ENCODE assay signal across 1 cellular context in genomic region chr1:29162476-29163138, GRCh38.
TF ChIP-seq lines count a peak whose summit lies in the region.

No MANE protein-coding gene starts in this region.

TF ChIP-seq in HEK293, 187 proteins besides CTCF, POLR2A, EP300 and RAD21 (continued from another document):
- TF ChIP-seq PRDM10 (tag by site-specific recombination; IDR thresholded peaks at IDR 0.05): 0 out of 2 replicates have a peak, but pooled peaks have one; percentile 19
- TF ChIP-seq, protein P1, sequence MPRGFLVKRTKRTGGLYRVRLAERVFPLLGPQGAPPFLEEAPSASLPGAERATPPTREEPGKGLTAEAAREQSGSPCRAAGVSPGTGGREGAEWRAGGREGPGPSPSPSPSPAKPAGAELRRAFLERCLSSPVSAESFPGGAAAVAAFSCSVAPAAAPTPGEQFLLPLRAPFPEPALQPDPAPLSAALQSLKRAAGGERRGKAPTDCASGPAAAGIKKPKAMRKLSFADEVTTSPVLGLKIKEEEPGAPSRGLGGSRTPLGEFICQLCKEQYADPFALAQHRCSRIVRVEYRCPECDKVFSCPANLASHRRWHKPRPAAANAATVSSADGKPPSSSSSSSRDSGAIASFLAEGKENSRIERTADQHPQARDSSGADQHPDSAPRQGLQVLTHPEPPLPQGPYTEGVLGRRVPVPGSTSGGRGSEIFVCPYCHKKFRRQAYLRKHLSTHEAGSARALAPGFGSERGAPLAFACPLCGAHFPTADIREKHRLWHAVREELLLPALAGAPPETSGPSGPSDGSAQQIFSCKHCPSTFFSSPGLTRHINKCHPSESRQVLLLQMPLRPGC (tag by site-specific recombination; IDR thresholded peaks at IDR 0.05): no peak
- no peak for TF ChIP-seq OSR2 (tag by site-specific recombination; IDR thresholded peaks at IDR 0.05)
- no peak for TF ChIP-seq ZNF366 (tag by site-specific recombination; conservative IDR thresholded peaks at IDR 0.05)
- no peak for TF ChIP-seq ZNF423 (tag by site-specific recombination; IDR thresholded peaks at IDR 0.05)
- no peak for TF ChIP-seq ZFHX2 (tag by site-specific recombination; conservative IDR thresholded peaks at IDR 0.05)
- no peak for TF ChIP-seq REPIN1 (tag by site-specific recombination; IDR thresholded peaks at IDR 0.05; ENCODE audit: low read depth)
- TF ChIP-seq ZFP69B (tag by site-specific recombination; IDR thresholded peaks at IDR 0.05): no peak
- TF ChIP-seq ZNF792 (tag by site-specific recombination; IDR thresholded peaks at IDR 0.05): no peak
